In genomic region chr1:153272186-153272585, GRCh38 we compare ENCODE assay signal across 23 cellular contexts. TPM values are rescaled to one million over a fixed set of nuclear protein-coding genes. Genes with fewer than 3 reads are reported as not detected.
DNase-seq lines count a peak whose midpoint lies in the region; ATAC-seq and TF ChIP-seq lines count a peak whose summit lies in the region.
"Had no signal": no experiment of that assay in that cellular context is flagged by ENCODE, and none has a peak within 500 bp of the region (broad histone marks: within the 10 kb centered on the region; RNA-seq: fewer than 3 reads in every experiment).

No MANE protein-coding gene starts in this region.

- H3K9me3 ChIP-seq in esophagus muscularis mucosa (no peaks in the 10 kb centered on the region), upper lobe of right lung (no peaks in the 10 kb centered on the region), A673 (ENCODE audit: low read depth, low read length, poor library complexity, severe bottlenecking) (no peaks in the 10 kb centered on the region)
- H3K9me3 ChIP-seq: BE2C; BLaER1 treated with 17β-estradiol and CSF1 and Interleukin-3, amounts not matched to agents 10 nM and 100 nM had no signal

- H3K9me3 Mint-ChIP-seq in natural killer cell treated with Interleukin-12 subunit alpha and Interleukin-12 subunit beta and Interleukin-15 and Interleukin-18, amount 100 ng/mL, for 72 hours, result no peaks in the 10 kb centered on the region
- H3K9me3 Mint-ChIP-seq in natural killer cell, result no peaks in the 10 kb centered on the region
- H3K9me3 Mint-ChIP-seq: CD4-positive, alpha-beta T cell; CD8-positive, alpha-beta memory T cell; H9 had no signal

- no peak for TF ChIP-seq POLR2A in esophagus muscularis mucosa (IDR thresholded peaks at IDR 0.05; ENCODE audit: low read depth)

- no peak overlapping the region for H3K4me3 ChIP-seq in esophagus muscularis mucosa
- H3K4me3 ChIP-seq in upper lobe of right lung, result no peak overlapping the region
- no peak overlapping the region for H3K4me3 ChIP-seq in A673 (ENCODE audit: low read depth, low read length, poor library complexity, severe bottlenecking)
- H3K4me3 ChIP-seq: BLaER1 treated with 17β-estradiol and CSF1 and Interleukin-3, amounts not matched to agents 10 nM and 100 nM; GM23248 had no signal

- BruUV-seq in A673 (replicated peaks; lab: Mats Ljungman, UMichigan), result no TSS peak

- TF ChIP-seq CTCF in natural killer cell (IDR thresholded peaks at IDR 0.05), result no peak
- TF ChIP-seq CTCF in esophagus muscularis mucosa (IDR thresholded peaks at IDR 0.05), result no peak
- TF ChIP-seq CTCF in upper lobe of right lung (IDR thresholded peaks at IDR 0.05), result no peak
- no peak for TF ChIP-seq CTCF in A673 (conservative IDR thresholded peaks at IDR 0.05; ENCODE audit: low read depth, low read length)

- CTCF ChIA-PET in A673 (lab: Charles Lee), result no interaction called here

- no peaks in the 10 kb centered on the region for H3K36me3 Mint-ChIP-seq in natural killer cell treated with Interleukin-12 subunit alpha and Interleukin-12 subunit beta and Interleukin-15 and Interleukin-18, amount 100 ng/mL, for 72 hours
- H3K36me3 Mint-ChIP-seq in natural killer cell, result no peaks in the 10 kb centered on the region
- H3K36me3 Mint-ChIP-seq: CD14-positive monocyte; CD8-positive, alpha-beta memory T cell had no signal

- H3K27ac Mint-ChIP-seq in natural killer cell treated with Interleukin-12 subunit alpha and Interleukin-12 subunit beta and Interleukin-15 and Interleukin-18, amount 100 ng/mL, for 72 hours, result no peak overlapping the region
- H3K27ac Mint-ChIP-seq in natural killer cell, result no peak overlapping the region
- H3K27ac Mint-ChIP-seq: CD14-positive monocyte; CD4-positive, alpha-beta T cell; CD8-positive, alpha-beta memory T cell; H9 had no signal

- no peak for TF ChIP-seq EP300 in esophagus muscularis mucosa (IDR thresholded peaks at IDR 0.05)

- no peak overlapping the region for H3K4me3 Mint-ChIP-seq in natural killer cell treated with Interleukin-12 subunit alpha and Interleukin-12 subunit beta and Interleukin-15 and Interleukin-18, amount 100 ng/mL, for 72 hours
- H3K4me3 Mint-ChIP-seq in natural killer cell, result no peak overlapping the region
- H3K4me3 Mint-ChIP-seq: CD14-positive monocyte; CD4-positive, alpha-beta T cell; CD8-positive, alpha-beta memory T cell; H9 had no signal

- intact Hi-C loops in natural killer cell (cut with micrococcal nuclease), result no loop called here
- intact Hi-C loops in esophagus muscularis mucosa (cut with DNase I), result no loop called here
- intact Hi-C loops in upper lobe of right lung (cut with DNase I), result no loop called here
- intact Hi-C loops in A673 (cut with micrococcal nuclease; ENCODE audit: unreplicated experiment), result no loop called here
- intact Hi-C loops in cardiac septum (cut with DNase I), result no loop called here

- H3K36me3 ChIP-seq in esophagus muscularis mucosa (no peaks in the 10 kb centered on the region), upper lobe of right lung (no peaks in the 10 kb centered on the region), A673 (ENCODE audit: insufficient read depth, low read length, poor library complexity, severe bottlenecking) (no peaks in the 10 kb centered on the region)
- H3K36me3 ChIP-seq: BE2C; BLaER1 treated with 17β-estradiol and CSF1 and Interleukin-3, amounts not matched to agents 10 nM and 100 nM had no signal

- H3K4me1 Mint-ChIP-seq in natural killer cell treated with Interleukin-12 subunit alpha and Interleukin-12 subunit beta and Interleukin-15 and Interleukin-18, amount 100 ng/mL, for 72 hours (ENCODE audit: low read depth in 2 of 2), result no peaks in the 10 kb centered on the region
- no peaks in the 10 kb centered on the region for H3K4me1 Mint-ChIP-seq in natural killer cell
- H3K4me1 Mint-ChIP-seq: CD14-positive monocyte; CD8-positive, alpha-beta memory T cell had no signal

- POLR2A ChIA-PET in A673 (lab: Charles Lee; ENCODE audit: low non-redundant PET), result no interaction called here

- H3K27me3 Mint-ChIP-seq in natural killer cell treated with Interleukin-12 subunit alpha and Interleukin-12 subunit beta and Interleukin-15 and Interleukin-18, amount 100 ng/mL, for 72 hours, result peaks cover 33 to 40% of the 10 kb centered on the region in 2 donors
- H3K27me3 Mint-ChIP-seq in natural killer cell (ENCODE audit: low read depth in 2 of 2), result peaks cover 25 to 53% of the 10 kb centered on the region in 2 donors

- no peaks in the 10 kb centered on the region for H3K4me1 ChIP-seq in esophagus muscularis mucosa
- H3K4me1 ChIP-seq in upper lobe of right lung, result no peaks in the 10 kb centered on the region
- no peaks in the 10 kb centered on the region for H3K4me1 ChIP-seq in A673 (ENCODE audit: insufficient read depth, low read length, poor library complexity, severe bottlenecking)
- H3K4me1 ChIP-seq: BE2C had no signal

- WGBS in esophagus muscularis mucosa, result no CpG with 5 or more reads among the region's 1 CpG

- DNase-seq in natural killer cell treated with Interleukin-12 subunit alpha and Interleukin-12 subunit beta and Interleukin-15 and Interleukin-18, amount 100 ng/mL, for 72 hours (ENCODE audit: low spot score), result no peak
- DNase-seq in natural killer cell (no peak), esophagus muscularis mucosa (ENCODE audit: extremely low spot score) (peak; percentile 64), upper lobe of right lung (no peak), A673 (ENCODE audit: low spot score) (no peak), cardiac septum (ENCODE audit: low spot score) (no peak)
- DNase-seq: ACHN; AML-193; BE2C; CD4-positive, alpha-beta T cell; CD8-positive, alpha-beta memory T cell; DMS53; DMS79 treated with DMSO at 0.1 percent for 48 hours; GF-D8; GM23248; H9 had no signal

- H3K27me3 ChIP-seq in esophagus muscularis mucosa, result peaks cover 0 to 24% (median 0%) of the 10 kb centered on the region in 4 donors
- peaks cover 10% of the 10 kb centered on the region for H3K27me3 ChIP-seq in upper lobe of right lung
- H3K27me3 ChIP-seq in A673 (replicated peaks; ENCODE audit: insufficient read depth, low read depth, low read length, poor library complexity), result no peaks in the 10 kb centered on the region
- H3K27me3 ChIP-seq: BLaER1 treated with 17β-estradiol and CSF1 and Interleukin-3, amounts not matched to agents 10 nM and 100 nM had no signal

- H3K27ac ChIP-seq in esophagus muscularis mucosa (replicated peaks in 1 of 4) (no peak overlapping the region), upper lobe of right lung (no peak overlapping the region), A673 (ENCODE audit: low read depth, low read length, poor library complexity, severe bottlenecking) (no peak overlapping the region)
- H3K27ac ChIP-seq: 22Rv1; BLaER1 treated with 17β-estradiol and CSF1 and Interleukin-3, amounts not matched to agents 10 nM and 100 nM; GM23248 had no signal

- ATAC-seq in natural killer cell treated with Interleukin-12 subunit alpha and Interleukin-12 subunit beta and Interleukin-15 and Interleukin-18, amount 100 ng/mL, for 72 hours, result peak; percentile 13 to 48
- ATAC-seq in natural killer cell (no peak), upper lobe of right lung (peak; percentile 16)
- ATAC-seq: HCT116 had no signal

RNA-seq across cellular contexts. Expression of gene LORICRIN, which starts 12.7 kb away (rescaled TPM):
- total RNA-seq in natural killer cell treated with Interleukin-12 subunit alpha and Interleukin-12 subunit beta and Interleukin-15 and Interleukin-18, amount 100 ng/mL, for 72 hours, result not detected
- total RNA-seq in natural killer cell (not detected), esophagus muscularis mucosa (not detected), upper lobe of right lung (not detected), A673 (2021) (not detected in 2 replicates), cardiac septum (not detected)
- total RNA-seq: CD4-positive, alpha-beta T cell; CD8-positive, alpha-beta memory T cell; Daoy; G401; GM23248; H4; H9 had no signal

RNA-seq across cellular contexts. Expression of gene PGLYRP3, which starts 40.6 kb away (rescaled TPM):
- total RNA-seq in natural killer cell treated with Interleukin-12 subunit alpha and Interleukin-12 subunit beta and Interleukin-15 and Interleukin-18, amount 100 ng/mL, for 72 hours, result not detected
- total RNA-seq in natural killer cell (not detected), esophagus muscularis mucosa (not detected), upper lobe of right lung (not detected), A673 (2021) (not detected in 2 replicates), cardiac septum (not detected)
- total RNA-seq: CD4-positive, alpha-beta T cell; CD8-positive, alpha-beta memory T cell; Daoy; G401; GM23248; H4; H9 had no signal

RNA-seq across cellular contexts. Expression of gene PRR9, which starts 54.8 kb away (rescaled TPM):
- not detected for total RNA-seq in natural killer cell treated with Interleukin-12 subunit alpha and Interleukin-12 subunit beta and Interleukin-15 and Interleukin-18, amount 100 ng/mL, for 72 hours
- not detected for total RNA-seq in natural killer cell
- total RNA-seq in esophagus muscularis mucosa, result 1 to 10 TPM in 1 of 4 donors, not detected in 3; 1.2 TPM
- total RNA-seq in upper lobe of right lung, result not detected
- not detected in 2 replicates for total RNA-seq in A673 (2021)
- total RNA-seq in cardiac septum, result not detected
- total RNA-seq: CD4-positive, alpha-beta T cell; CD8-positive, alpha-beta memory T cell; G401; GM23248; H4; H9 had no signal

Comparison
In these comparisons a context has a peak if more than half of its experiments do, and no peak if none do; other contexts are left out.
1. ATAC-seq: peak in natural killer cell treated with Interleukin-12 subunit alpha and Interleukin-12 subunit beta and Interleukin-15 and Interleukin-18, amount 100 ng/mL, for 72 hours (2 of 2) and upper lobe of right lung (single experiment); none in natural killer cell (0 of 3).